Comparison of ENCODE assay signal across 10 cellular contexts in the genomic region with DNA sequence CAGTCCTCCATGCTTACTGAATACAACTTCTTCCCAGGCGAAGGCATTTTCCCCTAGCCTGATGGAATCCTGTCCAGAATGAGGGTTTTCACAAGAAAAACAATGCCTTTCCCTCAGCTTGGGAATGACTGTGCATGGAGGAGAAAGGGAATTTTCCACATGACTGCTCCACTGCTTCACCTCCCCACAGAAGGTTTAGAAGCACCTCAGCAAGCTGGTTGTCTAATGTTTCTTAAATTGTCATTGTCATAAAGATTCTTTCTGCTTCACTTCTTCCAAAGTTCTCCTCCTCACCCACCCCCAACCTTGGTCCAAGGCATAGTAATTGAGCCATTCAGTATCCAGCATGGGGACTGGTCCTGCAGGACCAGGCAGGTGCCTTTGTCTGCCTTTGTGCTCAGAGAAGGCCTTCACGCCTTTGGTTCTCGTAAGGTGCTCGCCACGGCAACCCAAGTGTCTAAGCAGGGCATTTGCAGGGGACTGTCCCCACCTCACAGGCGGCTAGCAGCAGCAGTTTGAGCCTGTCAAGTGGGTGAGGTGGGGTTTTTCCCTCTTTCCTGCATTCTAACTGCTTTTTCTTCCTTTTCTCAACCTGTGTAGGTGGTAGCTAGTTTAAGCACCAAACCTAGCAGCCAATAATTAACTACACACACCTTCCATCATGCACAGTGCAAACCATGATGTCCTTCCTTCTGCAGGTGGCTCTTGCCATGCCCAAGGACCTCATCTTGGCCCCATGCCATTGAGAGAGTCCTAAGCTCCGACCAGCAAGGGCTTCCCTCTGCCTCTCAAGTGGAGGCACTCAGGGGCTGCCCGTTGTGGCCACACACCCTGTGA.
A peak's percentile ranks its signal among the peaks of the same experiment; 100 is the strongest.
DNase-seq lines count a peak whose midpoint lies in the region; ATAC-seq and TF ChIP-seq lines count a peak whose summit lies in the region.
"Had no signal": no experiment of that assay in that cellular context is flagged by ENCODE, and none has a peak within 500 bp of the region (broad histone marks: within the 10 kb centered on the region; RNA-seq: fewer than 3 reads in every experiment).

No MANE protein-coding gene starts in this region.

- H3K4me1 ChIP-seq in vagina: no peaks in the 10 kb centered on the region

- H3K27ac ChIP-seq in vagina: no peak overlapping the region
- H3K27ac ChIP-seq: epithelial cell of prostate had no signal

- DNase-seq in GM12865 (ENCODE audit: low read depth): peak; percentile 69
- DNase-seq in left colon: no peak
- no peak for DNase-seq in NCI-H1105 (lab: John Stamatoyannopoulos, UW)
- DNase-seq in vagina (ENCODE audit: extremely low spot score in 2 of 2): no peak
- DNase-seq in NCI-H128 (lab: John Stamatoyannopoulos, UW; ENCODE audit: unreplicated experiment): no peak
- DNase-seq in SW 1271 (lab: John Stamatoyannopoulos, UW): no peak
- DNase-seq: T-cell had no signal

- H3K36me3 ChIP-seq in vagina: no peaks in the 10 kb centered on the region

- intact Hi-C loops in left colon (cut with DNase I, micrococcal nuclease): no loop called here
- intact Hi-C loops in vagina (cut with DNase I): no loop called here

- no peaks in the 10 kb centered on the region for H3K9me3 ChIP-seq in vagina

- H3K4me3 ChIP-seq in GM12865 (ENCODE audit: low read depth, low read length) (no peak overlapping the region), vagina (no peak overlapping the region)

- ATAC-seq in GM19455 (IDR thresholded peaks at IDR 0.05; ENCODE audit: unreplicated experiment) (peak; percentile 51), HG03469 (IDR thresholded peaks at IDR 0.05; ENCODE audit: unreplicated experiment) (peak; percentile 48), left colon (peak; percentile 46)

- TF ChIP-seq POLR2A in vagina (IDR thresholded peaks at IDR 0.05): no peak

- no peak for TF ChIP-seq CTCF in GM12865 (IDR thresholded peaks at IDR 0.05; ENCODE audit: insufficient read depth, low read depth, low read length, missing control alignments)
- TF ChIP-seq CTCF in vagina (IDR thresholded peaks at IDR 0.05): no peak

- no peaks in the 10 kb centered on the region for H3K27me3 ChIP-seq in vagina
